In genomic region chr3:71900057-71900456, GRCh38 we compare ENCODE assay signal across 29 cellular contexts.
"Had no signal": no experiment of that assay in that cellular context is flagged by ENCODE, and none has a peak within 500 bp of the region (broad histone marks: within the 10 kb centered on the region; RNA-seq: fewer than 3 reads in every experiment).

No MANE protein-coding gene starts in this region.

- H3K79me2 ChIP-seq: parathyroid adenoma had no signal

- H3K4me1 Mint-ChIP-seq: natural killer cell; stimulated activated effector memory CD8-positive, alpha-beta T cell treated with anti-CD3 and anti-CD28 coated beads, Interleukin-12 subunit alpha, Interleukin-12 subunit beta, amount 100 ng/mL, for 72 hours; stimulated activated naive CD8-positive, alpha-beta T cell treated with anti-CD3 and anti-CD28 coated beads, Interleukin-15, amount 100 ng/mL, for 72 hours had no signal

- H3K4me3 ChIP-seq: neural progenitor cell, ovary, psoas muscle, right lobe of liver, sigmoid colon, suprapubic skin, testis, tibial nerve, upper lobe of left lung, vagina had no signal

- DNase-seq: naive thymus-derived CD4-positive, alpha-beta T cell; natural killer cell; ovary; posterior cingulate gyrus; psoas muscle; right cardiac atrium; right lobe of liver; sigmoid colon; small intestine; stimulated activated CD4-positive, alpha-beta T cell treated with anti-CD3 and anti-CD28 coated beads, Interleukin-15, amount 100 ng/mL, for 24 hours; stimulated activated CD4-positive, alpha-beta T cell treated with anti-CD3 and anti-CD28 coated beads, Interleukin-2, amount 100 ng/mL, for 24 hours; stimulated activated CD4-positive, alpha-beta T cell treated with anti-CD3 and anti-CD28 coated beads, Interleukin-2, amount 100 ng/mL, for 48 hours; stimulated activated CD4-positive, alpha-beta T cell treated with anti-CD3 and anti-CD28 coated beads, Interleukin-4, amount 100 ng/mL, for 24 hours; stimulated activated naive CD4-positive, alpha-beta T cell; stimulated activated naive CD8-positive, alpha-beta T cell treated with anti-CD3 and anti-CD28 coated beads, Interleukin-15, amount 100 ng/mL, for 72 hours; stimulated activated naive CD8-positive, alpha-beta T cell treated with anti-CD3 and anti-CD28 coated beads, Interleukin-15, Interleukin-2, amounts not matched to agents 100 U/mL and 50 U/mL, for 24 hours; substantia nigra; testis; trophoblast cell; upper lobe of left lung had no signal

- H3K27me3 ChIP-seq: neural progenitor cell, ovary, right lobe of liver, sigmoid colon, testis, tibial nerve, upper lobe of left lung, vagina had no signal

- H3K27ac Mint-ChIP-seq: naive thymus-derived CD4-positive, alpha-beta T cell; natural killer cell; nephron; neural progenitor cell; progenitor cell of endocrine pancreas; stimulated activated effector memory CD8-positive, alpha-beta T cell treated with anti-CD3 and anti-CD28 coated beads, Interleukin-12 subunit alpha, Interleukin-12 subunit beta, amount 100 ng/mL, for 72 hours; stimulated activated naive CD8-positive, alpha-beta T cell treated with anti-CD3 and anti-CD28 coated beads, Interleukin-15, amount 100 ng/mL, for 72 hours had no signal

- H3K4me3 Mint-ChIP-seq: naive thymus-derived CD4-positive, alpha-beta T cell; natural killer cell; nephron; neural progenitor cell; stimulated activated effector memory CD8-positive, alpha-beta T cell treated with anti-CD3 and anti-CD28 coated beads, Interleukin-12 subunit alpha, Interleukin-12 subunit beta, amount 100 ng/mL, for 72 hours; stimulated activated naive CD8-positive, alpha-beta T cell treated with anti-CD3 and anti-CD28 coated beads, Interleukin-15, amount 100 ng/mL, for 72 hours had no signal

- H3K36me3 ChIP-seq: neural progenitor cell, ovary, right lobe of liver, sigmoid colon, suprapubic skin, tibial nerve, upper lobe of left lung, vagina had no signal

- H3K9me3 ChIP-seq: ovary, psoas muscle, right lobe of liver, sigmoid colon, suprapubic skin, testis, tibial nerve, upper lobe of left lung, vagina had no signal

- ATAC-seq: naive thymus-derived CD4-positive, alpha-beta T cell; natural killer cell; psoas muscle; right cardiac atrium; right lobe of liver; stimulated activated effector memory CD8-positive, alpha-beta T cell treated with anti-CD3 and anti-CD28 coated beads, Interleukin-12 subunit alpha, Interleukin-12 subunit beta, amount 100 ng/mL, for 72 hours; stimulated activated naive CD8-positive, alpha-beta T cell treated with anti-CD3 and anti-CD28 coated beads, Interleukin-15, amount 100 ng/mL, for 72 hours; stimulated activated naive CD8-positive, alpha-beta T cell treated with anti-CD3 and anti-CD28 coated beads, Interleukin-15, Interleukin-2, amounts not matched to agents 100 U/mL and 50 U/mL, for 24 hours had no signal

- H2AFZ ChIP-seq: neural progenitor cell, parathyroid adenoma had no signal

- H3K4me2 ChIP-seq: neural progenitor cell had no signal

- H3K36me3 Mint-ChIP-seq: naive thymus-derived CD4-positive, alpha-beta T cell; natural killer cell; neural progenitor cell; stimulated activated effector memory CD8-positive, alpha-beta T cell treated with anti-CD3 and anti-CD28 coated beads, Interleukin-12 subunit alpha, Interleukin-12 subunit beta, amount 100 ng/mL, for 72 hours had no signal

- H3K9me3 Mint-ChIP-seq: natural killer cell; nephron; neural progenitor cell; stimulated activated effector memory CD8-positive, alpha-beta T cell treated with anti-CD3 and anti-CD28 coated beads, Interleukin-12 subunit alpha, Interleukin-12 subunit beta, amount 100 ng/mL, for 72 hours; stimulated activated naive CD8-positive, alpha-beta T cell treated with anti-CD3 and anti-CD28 coated beads, Interleukin-15, amount 100 ng/mL, for 72 hours had no signal

- FAIRE-seq: small intestine, urothelium cell line had no signal

- H3K27ac ChIP-seq: neural progenitor cell, ovary, parathyroid adenoma, psoas muscle, right lobe of liver, sigmoid colon, suprapubic skin, testis, tibial nerve, upper lobe of left lung, vagina had no signal

- H3K4me1 ChIP-seq: parathyroid adenoma, psoas muscle, sigmoid colon, testis, tibial nerve, upper lobe of left lung, vagina had no signal

- H3K9ac ChIP-seq: neural progenitor cell, parathyroid adenoma had no signal
